Comparison of ENCODE assay signal across 9 cellular contexts in the genomic region with DNA sequence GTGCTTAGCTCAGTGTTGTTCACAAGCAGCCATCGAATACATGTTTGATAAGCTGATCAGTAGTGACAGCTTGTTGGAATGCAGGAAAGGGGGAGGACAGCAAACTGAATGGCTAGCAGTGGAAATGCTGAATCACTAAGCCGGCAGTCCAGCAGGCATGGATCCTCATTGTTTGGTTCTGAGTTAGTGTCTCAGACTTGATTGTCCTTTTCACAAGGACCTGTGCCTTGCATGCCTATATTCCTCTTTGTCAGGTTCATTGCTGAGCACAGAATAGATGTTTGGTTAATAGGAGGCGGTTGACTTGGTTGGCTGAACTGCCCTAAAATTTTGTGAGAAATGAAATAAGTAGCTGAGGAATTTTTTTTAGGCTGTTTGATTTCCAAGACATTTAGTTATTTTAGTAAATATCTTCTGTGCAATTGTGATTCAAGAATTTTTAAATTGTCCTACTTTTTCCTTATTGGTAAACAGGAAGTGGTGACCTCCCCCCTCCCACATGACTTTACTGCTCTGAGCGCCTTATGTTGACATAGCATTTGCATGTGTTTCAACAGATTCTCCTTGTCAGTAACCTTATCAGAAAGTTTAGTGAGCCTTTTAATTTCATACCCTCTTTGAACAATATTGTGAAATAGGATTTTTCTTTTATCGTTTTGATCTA. TPM values are rescaled to one million over a fixed set of nuclear protein-coding genes. Genes with fewer than 3 reads are reported as not detected.
DNase-seq lines count a peak whose midpoint lies in the region; ATAC-seq, FAIRE-seq and TF ChIP-seq lines count a peak whose summit lies in the region.
"Had no signal": no experiment of that assay in that cellular context is flagged by ENCODE, and none has a peak within 500 bp of the region (broad histone marks: within the 10 kb centered on the region; RNA-seq: fewer than 3 reads in every experiment).

No MANE protein-coding gene starts in this region.

- no peak for DNase-seq in CD8-positive, alpha-beta memory T cell
- DNase-seq in NCI-H82 treated with DMSO at 0.1 percent for 48 hours (lab: John Stamatoyannopoulos, UW; ENCODE audit: unreplicated experiment) (peak; percentile 59), H1 (ENCODE audit: low read depth in 1 of 2, low spot score in 2 of 2) (peak in 1 of 2 experiments; percentile 72), NCI-H2171 (lab: John Stamatoyannopoulos, UW) (no peak), aorta (no peak)
- no peak for DNase-seq in naive thymus-derived CD4-positive, alpha-beta T cell
- no peak for DNase-seq in activated CD4-positive, alpha-beta T cell treated with anti-CD3 and anti-CD28 coated beads, Interleukin-2, amount 50 U/mL, for 48 hours
- DNase-seq: stimulated activated CD4-positive, alpha-beta T cell treated with anti-CD3 and anti-CD28 coated beads, Interleukin-15, amount 100 ng/mL, for 24 hours had no signal

- TF ChIP-seq EP300 in H1 (IDR thresholded peaks at IDR 0.05; ENCODE audit: borderline replicate concordance in 1 of 2, low read depth in 2 of 2, low read length in 2 of 2): no peak

- peak overlapping the region; percentile 84 for H4K5ac ChIP-seq in H1 (ENCODE audit: insufficient read length, low read depth, low read length)

- no peaks in the 10 kb centered on the region for H3K9me3 ChIP-seq in CD8-positive, alpha-beta memory T cell (ENCODE audit: low read length)
- H3K9me3 ChIP-seq in H1 (ENCODE audit: insufficient read depth in 2 of 2, low read depth in 1 of 2, low read length in 1 of 2) (no peaks in the 10 kb centered on the region), aorta (ENCODE audit: control insufficient read depth, low read length) (no peaks in the 10 kb centered on the region)
- H3K9me3 ChIP-seq in naive thymus-derived CD4-positive, alpha-beta T cell (ENCODE audit: control insufficient read depth in 2 of 3, low read length in 3 of 3): no peaks in the 10 kb centered on the region

- H3K23me2 ChIP-seq in H1 (ENCODE audit: low read depth, low read length): no peaks in the 10 kb centered on the region

- no peak for ATAC-seq in naive thymus-derived CD4-positive, alpha-beta T cell
- no peak for ATAC-seq in GM21360 (IDR thresholded peaks at IDR 0.05; ENCODE audit: unreplicated experiment)
- ATAC-seq in aorta (ENCODE audit: low FRiP score): no peak

- H2BK12ac ChIP-seq in H1 (ENCODE audit: low read depth, low read length): peak overlapping the region; percentile 96

- peak in 1 of 2 experiments; percentile 61; a peak in 1 of 3 replicates for TF ChIP-seq POLR2A in H1 (IDR thresholded peaks at IDR 0.05; ENCODE audit: control extremely low read depth in 1 of 2, low read depth in 2 of 2, low read length in 2 of 2)

- H3K36me3 Mint-ChIP-seq in CD8-positive, alpha-beta memory T cell: peaks cover 12 to 78% (median 27%) of the 10 kb centered on the region in 3 donors
- H3K36me3 Mint-ChIP-seq in naive thymus-derived CD4-positive, alpha-beta T cell: peaks cover 5 to 69% (median 41%) of the 10 kb centered on the region in 5 donors

- no peak for TF ChIP-seq CTCF in H1 (IDR thresholded peaks at IDR 0.05; ENCODE audit: control extremely low read depth in 1 of 3, insufficient read depth in 1 of 3, low read depth in 1 of 3, low read length in 3 of 3)

- H2BK5ac ChIP-seq in H1 (ENCODE audit: low read depth, low read length): peak overlapping the region; percentile 92

- no peaks in the 10 kb centered on the region for H3K27me3 ChIP-seq in CD8-positive, alpha-beta memory T cell (ENCODE audit: insufficient read depth, low read length, poor library complexity, severe bottlenecking)
- H3K27me3 ChIP-seq in H1 (replicated peaks in 1 of 4; ENCODE audit: control insufficient read depth in 3 of 4, extremely low read depth in 1 of 4, insufficient read depth in 3 of 4, low read length in 3 of 4) (no peaks in the 10 kb centered on the region), aorta (ENCODE audit: control insufficient read depth in 1 of 2, insufficient read depth in 2 of 2, low read length in 1 of 2) (no peaks in the 10 kb centered on the region)
- H3K27me3 ChIP-seq in naive thymus-derived CD4-positive, alpha-beta T cell (ENCODE audit: control insufficient read depth in 2 of 2, insufficient read depth in 2 of 2, low read length in 2 of 2): no peaks in the 10 kb centered on the region

- CTCF ChIA-PET in CD8-positive, alpha-beta memory T cell (lab: Charles Lee): no interaction called here
- CTCF ChIA-PET in H1 (lab: Charles Lee; ENCODE audit: partially characterized antibody): interaction anchor here (1.2 to 1.9 kb wide), 2 partner anchors 66 to 80 kb away, joined by 3 to 4 read pairs; no protein-coding TSS in a partner anchor
- CTCF ChIA-PET in naive thymus-derived CD4-positive, alpha-beta T cell (lab: Charles Lee): no interaction called here

- no peak overlapping the region for H3K4me3 ChIP-seq in CD8-positive, alpha-beta memory T cell (ENCODE audit: low read length)
- peak overlapping the region in 1 of 4 experiments; percentile 26; a peak in 2 of 8 replicates for H3K4me3 ChIP-seq in H1 (ENCODE audit: extremely low read depth in 1 of 4, insufficient read depth in 2 of 4, low read depth in 3 of 4, low read length in 4 of 4)
- H3K4me3 ChIP-seq in naive thymus-derived CD4-positive, alpha-beta T cell (ENCODE audit: low read length): no peak overlapping the region
- H3K4me3 ChIP-seq in aorta (ENCODE audit: low read length in 2 of 2): no peak overlapping the region

- POLR2A ChIA-PET in CD8-positive, alpha-beta memory T cell (lab: Charles Lee): no interaction called here
- POLR2A ChIA-PET in H1 (lab: Charles Lee; ENCODE audit: partially characterized antibody): interaction anchor here (0.6 to 2.3 kb wide), 3 partner anchors 17 to 77 kb away, joined by 3 to 8 read pairs (median 4); partner anchors contain the start of gene STON1
- POLR2A ChIA-PET in naive thymus-derived CD4-positive, alpha-beta T cell (lab: Charles Lee): no interaction called here

- no peak overlapping the region for H3K56ac ChIP-seq in H1 (replicated peaks; ENCODE audit: insufficient read length, low read depth, low read length)

- H3K9ac ChIP-seq in H1 (replicated peaks in 1 of 4; ENCODE audit: extremely low read depth in 1 of 4, low read depth in 3 of 4, low read length in 3 of 4): peak overlapping the region in 2 of 4 experiments; percentile 28 to 47; a peak in 2 of 7 replicates

- peak; percentile 79 for FAIRE-seq in H1 (lab: Jason Lieb, UNC)

- intact Hi-C loops in naive thymus-derived CD4-positive, alpha-beta T cell (cut with micrococcal nuclease): no loop called here
- intact Hi-C loops in aorta (cut with DNase I): no loop called here

- H3K4me1 Mint-ChIP-seq in CD8-positive, alpha-beta memory T cell: peaks cover 21 to 30% (median 27%) of the 10 kb centered on the region in 3 donors
- H3K4me1 Mint-ChIP-seq in naive thymus-derived CD4-positive, alpha-beta T cell: peaks cover 5 to 27% (median 25%) of the 10 kb centered on the region in 7 donors

- H3K79me2 ChIP-seq in H1 (ENCODE audit: control insufficient read depth in 1 of 2, insufficient read depth in 2 of 2, low read length in 2 of 2): no peaks in the 10 kb centered on the region

- peak overlapping the region; percentile 39 to 52; a peak in 3 of 4 replicates for H3K4me2 ChIP-seq in H1 (ENCODE audit: insufficient read depth in 1 of 2, low read depth in 2 of 2, low read length in 2 of 2)

- H3K27ac ChIP-seq in CD8-positive, alpha-beta memory T cell (ENCODE audit: low read depth, low read length): peak overlapping the region; percentile 44
- H3K27ac ChIP-seq in H1 (ENCODE audit: low read depth, low read length): peak overlapping the region; percentile 89
- H3K27ac ChIP-seq in naive thymus-derived CD4-positive, alpha-beta T cell (ENCODE audit: low read depth, low read length): peak overlapping the region; percentile 38
- peak overlapping the region in 1 of 2 donors; percentile 55 for H3K27ac ChIP-seq in aorta (ENCODE audit: low read depth in 1 of 2, low read length in 2 of 2)

- 0 out of 2 replicates have a peak overlapping the region, but pooled peaks have one; percentile 75 for H2AK5ac ChIP-seq in H1 (ENCODE audit: low read depth, low read length)

- peak overlapping the region; percentile 74 to 97 (median 88) for H3K27ac Mint-ChIP-seq in CD8-positive, alpha-beta memory T cell
- peak overlapping the region; percentile 6 to 86 (median 67) for H3K27ac Mint-ChIP-seq in naive thymus-derived CD4-positive, alpha-beta T cell

- peak overlapping the region in 6 of 7 donors; percentile 34 to 74 (median 50) for H3K4me3 Mint-ChIP-seq in CD8-positive, alpha-beta memory T cell
- H3K4me3 Mint-ChIP-seq in naive thymus-derived CD4-positive, alpha-beta T cell: peak overlapping the region in 4 of 10 donors; percentile 7 to 45 (median 20)

- H3K4me1 ChIP-seq in CD8-positive, alpha-beta memory T cell (ENCODE audit: insufficient read depth, low read length): peaks cover 8% of the 10 kb centered on the region
- H3K4me1 ChIP-seq in H1 (replicated peaks in 1 of 4; ENCODE audit: control insufficient read depth in 3 of 4, insufficient read depth in 4 of 4, low read length in 3 of 4) (peaks cover 0 to 8% (median 3%) of the 10 kb centered on the region in 4 experiments; a peak in 5 of 7 replicates), aorta (ENCODE audit: control insufficient read depth in 1 of 2, insufficient read depth in 2 of 2, low read length in 2 of 2) (no peaks in the 10 kb centered on the region)
- H3K4me1 ChIP-seq in naive thymus-derived CD4-positive, alpha-beta T cell (ENCODE audit: control insufficient read depth in 2 of 2, insufficient read depth in 2 of 2, low read length in 2 of 2): peaks cover 0 to 9% of the 10 kb centered on the region in 2 donors

- H3K27me3 Mint-ChIP-seq in CD8-positive, alpha-beta memory T cell: no peaks in the 10 kb centered on the region
- no peaks in the 10 kb centered on the region for H3K27me3 Mint-ChIP-seq in naive thymus-derived CD4-positive, alpha-beta T cell

- H3K18ac ChIP-seq in H1 (ENCODE audit: extremely low read depth, low read length): peak overlapping the region; percentile 65

- H4K91ac ChIP-seq in H1 (replicated peaks; ENCODE audit: insufficient read length, low read length): peak overlapping the region; percentile 5

- no peak overlapping the region for H2BK20ac ChIP-seq in H1 (ENCODE audit: low read length)

- H3K36me3 ChIP-seq in CD8-positive, alpha-beta memory T cell (ENCODE audit: insufficient read depth, low read length): peaks cover 19% of the 10 kb centered on the region
- peaks cover 0 to 21% (median 0%) of the 10 kb centered on the region in 4 experiments; a peak in 4 of 8 replicates for H3K36me3 ChIP-seq in H1 (ENCODE audit: control insufficient read depth in 2 of 4, insufficient read depth in 4 of 4, low read length in 3 of 4)
- H3K36me3 ChIP-seq in naive thymus-derived CD4-positive, alpha-beta T cell (ENCODE audit: control insufficient read depth in 2 of 3, insufficient read depth in 3 of 3, low read length in 3 of 3): peaks cover 4 to 66% (median 12%) of the 10 kb centered on the region in 3 experiments
- H3K36me3 ChIP-seq in aorta (ENCODE audit: control insufficient read depth in 1 of 2, insufficient read depth in 2 of 2, low read length in 1 of 2): peaks cover 0 to 3% of the 10 kb centered on the region in 2 donors

- no peak overlapping the region for H3K14ac ChIP-seq in H1 (ENCODE audit: insufficient read length)

- no peak overlapping the region for H2AFZ ChIP-seq in H1 (ENCODE audit: low read length)

- no peak for TF ChIP-seq RAD21 in H1 (IDR thresholded peaks at IDR 0.05 in 1 of 2, conservative IDR thresholded peaks at IDR 0.05 in 1 of 2; ENCODE audit: low read depth in 2 of 2, low read length in 2 of 2)

- no peaks in the 10 kb centered on the region for H3K9me3 Mint-ChIP-seq in CD8-positive, alpha-beta memory T cell
- H3K9me3 Mint-ChIP-seq in naive thymus-derived CD4-positive, alpha-beta T cell: no peaks in the 10 kb centered on the region

- H2BK15ac ChIP-seq in H1 (ENCODE audit: low read length): no peak overlapping the region

- no peak overlapping the region for H4K8ac ChIP-seq in H1 (ENCODE audit: extremely low read depth, insufficient read depth, low read length)

- no peaks in the 10 kb centered on the region for H3K79me1 ChIP-seq in H1 (ENCODE audit: low read depth, low read length)

- WGBS in H1 (ENCODE audit: extremely low coverage in 1 of 2, insufficient coverage in 1 of 2, insufficient read length in 1 of 2, insufficient replicate concordance in 2 of 2, low coverage in 1 of 2, low lambda C conversion rate in 2 of 2, missing lambda C conversion rate in 1 of 2), 2 experiments: 40% methylated on average over 5 of the region's 5 CpGs; no CpG with 5 or more reads in 1 of the 2 experiments
- whole genome bisulfite sequencing in aorta, 2 donors: 61% methylated on average over 5 of the region's 5 CpGs

- no peaks in the 10 kb centered on the region for H4K20me1 ChIP-seq in H1 (replicated peaks in 1 of 2; ENCODE audit: control insufficient read depth in 1 of 2, insufficient read depth in 2 of 2, low read length in 2 of 2)

- H3K23ac ChIP-seq in H1 (ENCODE audit: insufficient read length): no peak overlapping the region

- H3K4ac ChIP-seq in H1 (replicated peaks; ENCODE audit: insufficient read length, low read depth, low read length): no peak overlapping the region

- peak overlapping the region; percentile 4 for H2BK120ac ChIP-seq in H1 (replicated peaks; ENCODE audit: low read depth, low read length)

RNA-seq across cellular contexts. Expression of gene STON1, which starts 21.4 kb away (rescaled TPM):
- total RNA-seq in CD8-positive, alpha-beta memory T cell: 1 to 10 TPM in 1 of 2 experiments, under 1 TPM in 1; 0.89 to 1.4 TPM
- polyA plus RNA-seq in CD8-positive, alpha-beta memory T cell: 0.28 TPM
- total RNA-seq in H1 (2021; fragmentation: NEBNext Ultra II Directional; extraction: Animal tissue kit (Norgen Biotek cat#: 25700)): 10.1 and 10.4 TPM in 2 replicates
- polyA plus RNA-seq in H1 (2011; rRNA removed) (4.5 and 5.0 TPM in 2 replicates), aorta (10 to 100 TPM; 12.8 to 22.2 TPM)
- polyA plus RNA-seq in H1 (2011; cell fraction: cytosol; rRNA removed): 7.9 TPM
- 6.0 TPM for polyA plus RNA-seq in H1 (2011; cell fraction: nucleus; rRNA removed)
- 4.8 to 8.7 TPM (median 6.7 TPM) in 4 replicates for polyA plus RNA-seq in H1 (2012, experiment 1 of 2)
- 0.45 TPM for polyA plus RNA-seq in H1 (2012, experiment 2 of 2)
- 5.0 TPM for polyA plus RNA-seq in H1 (2013, experiment 1 of 2)
- polyA plus RNA-seq in H1 (2013, experiment 2 of 2): 5.1 TPM
- 11.7 and 14.5 TPM in 2 replicates for polyA minus RNA-seq in H1 (2011; rRNA and poly(A)+ RNA removed)
- 9.0 TPM for polyA minus RNA-seq in H1 (2011; cell fraction: cytosol; rRNA and poly(A)+ RNA removed)
- polyA minus RNA-seq in H1 (2011; cell fraction: nucleus; rRNA and poly(A)+ RNA removed): 12.9 TPM
- 1 to 10 TPM; 1.8 to 3.7 (median 2.5) TPM for total RNA-seq in naive thymus-derived CD4-positive, alpha-beta T cell
- polyA plus RNA-seq in naive thymus-derived CD4-positive, alpha-beta T cell: under 1 TPM; 0.39 to 0.57 TPM
- 10 to 100 TPM; 27.5 to 28.6 TPM for total RNA-seq in aorta
